Comparison of ENCODE assay signal across 10 cellular contexts in the genomic region with DNA sequence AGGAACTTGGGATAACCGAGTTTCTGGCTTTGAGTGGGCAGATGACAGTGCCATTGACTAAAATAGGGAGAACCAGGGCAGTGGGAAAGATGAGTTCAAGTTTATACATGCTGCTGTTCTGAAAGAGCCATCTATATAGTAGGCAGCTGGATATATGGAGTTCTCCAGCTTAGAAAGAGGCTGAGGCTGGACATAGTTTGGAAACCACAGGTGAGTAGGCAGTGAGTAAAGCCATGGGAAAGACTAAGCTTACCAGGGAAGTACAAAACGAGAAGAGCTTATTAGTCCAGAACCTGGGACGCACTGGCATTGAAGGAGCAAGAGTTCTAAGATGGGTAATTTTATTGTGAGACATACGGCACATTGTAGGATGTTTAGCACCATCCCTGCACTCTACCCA. TPM values are rescaled to one million over a fixed set of nuclear protein-coding genes. Genes with fewer than 3 reads are reported as not detected.
A peak's percentile ranks its signal among the peaks of the same experiment; 100 is the strongest.
DNase-seq lines count a peak whose midpoint lies in the region; ATAC-seq and TF ChIP-seq lines count a peak whose summit lies in the region.
"Had no signal": no experiment of that assay in that cellular context is flagged by ENCODE, and none has a peak within 500 bp of the region (broad histone marks: within the 10 kb centered on the region; RNA-seq: fewer than 3 reads in every experiment).

No MANE protein-coding gene starts in this region.

- 89 to 90% methylated on average over 4 of the region's 4 CpGs for WGBS in tibial nerve, 2 donors

- no peaks in the 10 kb centered on the region for H3F3A ChIP-seq in PC-3 (ENCODE audit: low read length, unreplicated experiment)

- no peak overlapping the region for H3K4me3 Mint-ChIP-seq in Caco-2 (ENCODE audit: unreplicated experiment)
- no peak overlapping the region for H3K4me3 Mint-ChIP-seq in progenitor cell of endocrine pancreas (ENCODE audit: low read depth)

- H3K79me2 ChIP-seq in PC-3 (ENCODE audit: low read length), result peaks cover 2% of the 10 kb centered on the region

- peak overlapping the region; percentile 57 for H3K27ac ChIP-seq in PC-3 (ENCODE audit: low read length)
- H3K27ac ChIP-seq in tibial nerve, result peak overlapping the region in 2 of 4 donors; percentile 6 to 18

- H3K4me2 ChIP-seq in PC-3 (ENCODE audit: low read length), result peak overlapping the region; percentile 15; the same call in 1 of the 2 replicates

- H3K36me3 Mint-ChIP-seq in Caco-2 (ENCODE audit: insufficient read depth, unreplicated experiment), result peaks cover 40% of the 10 kb centered on the region
- H3K36me3 Mint-ChIP-seq in progenitor cell of endocrine pancreas (ENCODE audit: insufficient read depth), result peaks cover 22% of the 10 kb centered on the region

- H3K4me3 ChIP-seq in Caco-2 (ENCODE audit: low read depth, low read length), result no peak overlapping the region
- no peak overlapping the region for H3K4me3 ChIP-seq in PC-3 (ENCODE audit: low read length)
- no peak overlapping the region for H3K4me3 ChIP-seq in BE2C (ENCODE audit: low read depth, low read length)
- H3K4me3 ChIP-seq in tibial nerve, result no peak overlapping the region

- H3K27me3 Mint-ChIP-seq in Caco-2 (ENCODE audit: insufficient read depth, unreplicated experiment) (no peaks in the 10 kb centered on the region), progenitor cell of endocrine pancreas (no peaks in the 10 kb centered on the region)

- 0 out of 2 replicates have a peak, but pooled peaks cover under 1% of the 10 kb centered on the region for H4K20me1 ChIP-seq in PC-3 (ENCODE audit: low read length)

- H2AFZ ChIP-seq in PC-3 (ENCODE audit: low read length), result no peak overlapping the region

- H3K4me1 ChIP-seq in Caco-2 (peaks cover 13% of the 10 kb centered on the region), PC-3 (ENCODE audit: insufficient read depth, low read length) (peaks cover 21% of the 10 kb centered on the region), BE2C (no peaks in the 10 kb centered on the region; the same call in 1 of the 2 replicates), tibial nerve (peaks cover 0 to 23% (median 3%) of the 10 kb centered on the region in 4 donors)

- CTCF ChIA-PET in Caco-2 (lab: Charles Lee), result no interaction called here
- CTCF ChIA-PET in PC-3 (lab: Charles Lee), result no interaction called here

- H3K4me1 Mint-ChIP-seq in Caco-2 (ENCODE audit: low read depth, unreplicated experiment), result peaks cover 21% of the 10 kb centered on the region
- H3K4me1 Mint-ChIP-seq in progenitor cell of endocrine pancreas (ENCODE audit: low read depth), result peaks cover 13% of the 10 kb centered on the region

- POLR2A ChIA-PET in Caco-2 (lab: Charles Lee), result interaction anchor here (1.0 kb wide), 1 partner anchor 1768 kb away, joined by 3 read pairs; the partner anchor contains the start of gene AMOTL2
- POLR2A ChIA-PET in PC-3 (lab: Charles Lee; ENCODE audit: unreplicated experiment), result no interaction called here

- H3K9me3 Mint-ChIP-seq in Caco-2 (ENCODE audit: unreplicated experiment) (no peaks in the 10 kb centered on the region), progenitor cell of endocrine pancreas (ENCODE audit: low read depth) (no peaks in the 10 kb centered on the region)

- no peak for TF ChIP-seq POLR2A in tibial nerve (IDR thresholded peaks at IDR 0.05)

- H3K27ac Mint-ChIP-seq in Caco-2 (ENCODE audit: unreplicated experiment) (peak overlapping the region; percentile 13), progenitor cell of endocrine pancreas (peak overlapping the region; percentile 53)

- no peak for TF ChIP-seq EP300 in tibial nerve (IDR thresholded peaks at IDR 0.05)

- ATAC-seq in PC-3 (peak; percentile 34), esophagus mucosa (peak; percentile 33)

- no peaks in the 10 kb centered on the region for H3K27me3 ChIP-seq in Caco-2 (replicated peaks; ENCODE audit: control insufficient read depth, insufficient read depth, low read length)
- H3K27me3 ChIP-seq in PC-3 (ENCODE audit: low read length), result no peaks in the 10 kb centered on the region
- H3K27me3 ChIP-seq in BE2C, result no peaks in the 10 kb centered on the region
- no peaks in the 10 kb centered on the region for H3K27me3 ChIP-seq in tibial nerve

- intact Hi-C loops in Caco-2 (cut with micrococcal nuclease; ENCODE audit: unreplicated experiment), result no loop called here
- intact Hi-C loops in PC-3 (cut with micrococcal nuclease), result loop anchor here (2.0 kb wide), 1 partner anchor 51 kb away; no protein-coding TSS in a partner anchor

- no peaks in the 10 kb centered on the region for H3K9me2 ChIP-seq in PC-3 (replicated peaks; ENCODE audit: low read length)

- H3K9me3 ChIP-seq in Caco-2 (no peaks in the 10 kb centered on the region), PC-3 (ENCODE audit: low read length) (no peaks in the 10 kb centered on the region), BE2C (no peaks in the 10 kb centered on the region), tibial nerve (no peaks in the 10 kb centered on the region)

- BruUV-seq in Caco-2 (replicated peaks; lab: Mats Ljungman, UMichigan) (no TSS peak), PC-3 (replicated peaks; lab: Mats Ljungman, UMichigan) (no TSS peak)

- DNase-seq in Caco-2 (no peak), PC-3 (peak; percentile 43), progenitor cell of endocrine pancreas (ENCODE audit: low spot score, unreplicated experiment) (no peak), HuH-7 (ENCODE audit: low spot score) (no peak), BE2C (no peak), tibial nerve (ENCODE audit: low spot score in 2 of 2) (no peak), NCI-H526 treated with DMSO at 0.1 percent for 48 hours (lab: John Stamatoyannopoulos, UW) (no peak)
- DNase-seq: Kasumi-1; stimulated activated CD4-positive, alpha-beta T cell treated with anti-CD3 and anti-CD28 coated beads, Interleukin-4, amount 100 ng/mL, for 24 hours had no signal

- H3K36me3 ChIP-seq in Caco-2 (ENCODE audit: control insufficient read depth, insufficient read depth, low read length), result no peaks in the 10 kb centered on the region
- 0 out of 2 replicates have a peak, but pooled peaks cover 3% of the 10 kb centered on the region for H3K36me3 ChIP-seq in PC-3 (ENCODE audit: low read depth, low read length)
- H3K36me3 ChIP-seq in BE2C, result no peaks in the 10 kb centered on the region
- H3K36me3 ChIP-seq in tibial nerve, result peaks cover 0 to 26% (median 0%) of the 10 kb centered on the region in 3 donors

- TF ChIP-seq CTCF in Caco-2 (IDR thresholded peaks at IDR 0.05; ENCODE audit: insufficient read depth in 1 of 2, low read depth in 1 of 2, low read length in 1 of 2, severe bottlenecking in 1 of 2, unreplicated experiment in 1 of 2), result no peak
- TF ChIP-seq CTCF in PC-3 (conservative IDR thresholded peaks at IDR 0.05; ENCODE audit: low read depth, low read length), result no peak
- TF ChIP-seq CTCF in progenitor cell of endocrine pancreas (IDR thresholded peaks at IDR 0.05; ENCODE audit: unreplicated experiment), result no peak
- TF ChIP-seq CTCF in BE2C (IDR thresholded peaks at IDR 0.05; ENCODE audit: low read depth, low read length), result no peak
- no peak for TF ChIP-seq CTCF in tibial nerve (IDR thresholded peaks at IDR 0.05)

- no peak overlapping the region for H3K9ac ChIP-seq in PC-3 (ENCODE audit: low read length)

RNA-seq across cellular contexts. Expression of gene MSL2, which starts 54.2 kb away (rescaled TPM):
- total RNA-seq in Caco-2 (2022) (28.0 and 28.5 TPM in 2 replicates), PC-3 (2014; rRNA removed) (7.9 and 22.2 TPM in 2 replicates), esophagus mucosa (13.8 TPM), progenitor cell of endocrine pancreas (39.9 and 42.0 TPM in 2 replicates), tibial nerve (10 to 100 TPM; 19.8 to 53.4 (median 44.5) TPM)
- 25.0 TPM for polyA plus RNA-seq in BE2C (2012; ENCODE audit: insufficient read depth, insufficient read length, low read depth)
